2 cellular contexts compared by ENCODE assay signal in the genomic region with DNA sequence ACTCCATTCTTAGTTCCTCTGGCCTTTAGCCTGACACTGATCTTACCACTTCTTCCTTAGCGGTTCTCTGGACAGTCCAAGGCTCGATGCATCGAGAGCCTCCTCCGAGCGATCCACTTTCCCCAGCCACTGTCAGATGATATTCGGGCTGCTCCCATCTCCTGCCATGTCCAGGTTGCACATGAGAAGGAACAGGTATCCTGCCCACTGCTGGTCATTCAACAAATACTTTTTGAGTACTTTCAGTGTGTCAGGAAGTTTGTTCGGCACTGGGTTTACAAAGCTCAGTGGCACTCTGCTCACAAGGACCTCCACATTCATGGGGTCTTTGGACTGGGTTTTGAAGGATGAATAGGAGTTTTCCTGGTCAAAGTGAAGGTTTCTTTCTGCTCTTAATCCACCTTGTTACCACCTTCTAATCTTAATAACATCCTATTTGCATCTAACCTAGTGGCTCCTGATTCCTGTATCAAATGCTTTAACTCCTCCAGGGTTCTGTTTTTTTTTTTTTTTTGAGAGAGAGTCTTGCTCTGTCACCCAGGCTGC.
TF ChIP-seq lines count a peak whose summit lies in the region.

No MANE protein-coding gene starts in this region.

TF ChIP-seq in SK-N-SH treated with all-trans-retinoic acid at 6 μM for 48 hours, 23 proteins besides CTCF, POLR2A, EP300 and RAD21:
- TF ChIP-seq, protein P1, sequence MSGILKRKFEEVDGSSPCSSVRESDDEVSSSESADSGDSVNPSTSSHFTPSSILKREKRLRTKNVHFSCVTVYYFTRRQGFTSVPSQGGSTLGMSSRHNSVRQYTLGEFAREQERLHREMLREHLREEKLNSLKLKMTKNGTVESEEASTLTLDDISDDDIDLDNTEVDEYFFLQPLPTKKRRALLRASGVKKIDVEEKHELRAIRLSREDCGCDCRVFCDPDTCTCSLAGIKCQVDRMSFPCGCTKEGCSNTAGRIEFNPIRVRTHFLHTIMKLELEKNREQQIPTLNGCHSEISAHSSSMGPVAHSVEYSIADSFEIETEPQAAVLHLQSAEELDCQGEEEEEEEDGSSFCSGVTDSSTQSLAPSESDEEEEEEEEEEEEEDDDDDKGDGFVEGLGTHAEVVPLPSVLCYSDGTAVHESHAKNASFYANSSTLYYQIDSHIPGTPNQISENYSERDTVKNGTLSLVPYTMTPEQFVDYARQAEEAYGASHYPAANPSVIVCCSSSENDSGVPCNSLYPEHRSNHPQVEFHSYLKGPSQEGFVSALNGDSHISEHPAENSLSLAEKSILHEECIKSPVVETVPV (CRISPR knock-in tag; IDR thresholded peaks at IDR 0.05), result no peak
- peak; percentile 98 for TF ChIP-seq ZFP3 (CRISPR knock-in tag; IDR thresholded peaks at IDR 0.05)

TF ChIP-seq in SK-N-SH, 30 proteins besides CTCF, POLR2A, EP300 and RAD21 (continued from another document):
- TF ChIP-seq, protein P2, sequence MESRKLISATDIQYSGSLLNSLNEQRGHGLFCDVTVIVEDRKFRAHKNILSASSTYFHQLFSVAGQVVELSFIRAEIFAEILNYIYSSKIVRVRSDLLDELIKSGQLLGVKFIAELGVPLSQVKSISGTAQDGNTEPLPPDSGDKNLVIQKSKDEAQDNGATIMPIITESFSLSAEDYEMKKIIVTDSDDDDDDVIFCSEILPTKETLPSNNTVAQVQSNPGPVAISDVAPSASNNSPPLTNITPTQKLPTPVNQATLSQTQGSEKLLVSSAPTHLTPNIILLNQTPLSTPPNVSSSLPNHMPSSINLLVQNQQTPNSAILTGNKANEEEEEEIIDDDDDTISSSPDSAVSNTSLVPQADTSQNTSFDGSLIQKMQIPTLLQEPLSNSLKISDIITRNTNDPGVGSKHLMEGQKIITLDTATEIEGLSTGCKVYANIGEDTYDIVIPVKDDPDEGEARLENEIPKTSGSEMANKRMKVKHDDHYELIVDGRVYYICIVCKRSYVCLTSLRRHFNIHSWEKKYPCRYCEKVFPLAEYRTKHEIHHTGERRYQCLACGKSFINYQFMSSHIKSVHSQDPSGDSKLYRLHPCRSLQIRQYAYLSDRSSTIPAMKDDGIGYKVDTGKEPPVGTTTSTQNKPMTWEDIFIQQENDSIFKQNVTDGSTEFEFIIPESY (IDR thresholded peaks at IDR 0.05; ENCODE audit: borderline replicate concordance, low read depth), result no peak
- TF ChIP-seq, protein P3, sequence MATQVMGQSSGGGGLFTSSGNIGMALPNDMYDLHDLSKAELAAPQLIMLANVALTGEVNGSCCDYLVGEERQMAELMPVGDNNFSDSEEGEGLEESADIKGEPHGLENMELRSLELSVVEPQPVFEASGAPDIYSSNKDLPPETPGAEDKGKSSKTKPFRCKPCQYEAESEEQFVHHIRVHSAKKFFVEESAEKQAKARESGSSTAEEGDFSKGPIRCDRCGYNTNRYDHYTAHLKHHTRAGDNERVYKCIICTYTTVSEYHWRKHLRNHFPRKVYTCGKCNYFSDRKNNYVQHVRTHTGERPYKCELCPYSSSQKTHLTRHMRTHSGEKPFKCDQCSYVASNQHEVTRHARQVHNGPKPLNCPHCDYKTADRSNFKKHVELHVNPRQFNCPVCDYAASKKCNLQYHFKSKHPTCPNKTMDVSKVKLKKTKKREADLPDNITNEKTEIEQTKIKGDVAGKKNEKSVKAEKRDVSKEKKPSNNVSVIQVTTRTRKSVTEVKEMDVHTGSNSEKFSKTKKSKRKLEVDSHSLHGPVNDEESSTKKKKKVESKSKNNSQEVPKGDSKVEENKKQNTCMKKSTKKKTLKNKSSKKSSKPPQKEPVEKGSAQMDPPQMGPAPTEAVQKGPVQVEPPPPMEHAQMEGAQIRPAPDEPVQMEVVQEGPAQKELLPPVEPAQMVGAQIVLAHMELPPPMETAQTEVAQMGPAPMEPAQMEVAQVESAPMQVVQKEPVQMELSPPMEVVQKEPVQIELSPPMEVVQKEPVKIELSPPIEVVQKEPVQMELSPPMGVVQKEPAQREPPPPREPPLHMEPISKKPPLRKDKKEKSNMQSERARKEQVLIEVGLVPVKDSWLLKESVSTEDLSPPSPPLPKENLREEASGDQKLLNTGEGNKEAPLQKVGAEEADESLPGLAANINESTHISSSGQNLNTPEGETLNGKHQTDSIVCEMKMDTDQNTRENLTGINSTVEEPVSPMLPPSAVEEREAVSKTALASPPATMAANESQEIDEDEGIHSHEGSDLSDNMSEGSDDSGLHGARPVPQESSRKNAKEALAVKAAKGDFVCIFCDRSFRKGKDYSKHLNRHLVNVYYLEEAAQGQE (IDR thresholded peaks at IDR 0.05; ENCODE audit: low read depth, low read length), result no peak
- TF ChIP-seq NFIC (IDR thresholded peaks at IDR 0.05; ENCODE audit: borderline replicate concordance), result no peak
- no peak for TF ChIP-seq GABPA (IDR thresholded peaks at IDR 0.05; ENCODE audit: low read depth)
- no peak for TF ChIP-seq TEAD4 (IDR thresholded peaks at IDR 0.05; ENCODE audit: borderline replicate concordance, insufficient read depth)
- TF ChIP-seq, protein P4, sequence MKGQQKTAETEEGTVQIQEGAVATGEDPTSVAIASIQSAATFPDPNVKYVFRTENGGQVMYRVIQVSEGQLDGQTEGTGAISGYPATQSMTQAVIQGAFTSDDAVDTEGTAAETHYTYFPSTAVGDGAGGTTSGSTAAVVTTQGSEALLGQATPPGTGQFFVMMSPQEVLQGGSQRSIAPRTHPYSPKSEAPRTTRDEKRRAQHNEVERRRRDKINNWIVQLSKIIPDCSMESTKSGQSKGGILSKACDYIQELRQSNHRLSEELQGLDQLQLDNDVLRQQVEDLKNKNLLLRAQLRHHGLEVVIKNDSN (IDR thresholded peaks at IDR 0.05; ENCODE audit: borderline replicate concordance, low read depth), result no peak
- no peak for TF ChIP-seq SIN3A (IDR thresholded peaks at IDR 0.05; ENCODE audit: borderline replicate concordance, low read depth, low read length)
- TF ChIP-seq POLR2AphosphoS5 (IDR thresholded peaks at IDR 0.05; ENCODE audit: low read depth, low read length), result no peak
- no peak for TF ChIP-seq TAF1 (IDR thresholded peaks at IDR 0.05; ENCODE audit: borderline replicate concordance, low read depth, low read length)
- TF ChIP-seq JUND (IDR thresholded peaks at IDR 0.05), result no peak
- no peak for TF ChIP-seq TCF12 (IDR thresholded peaks at IDR 0.05)
- no peak for TF ChIP-seq GATA2 (CRISPR knock-in tag; IDR thresholded peaks at IDR 0.05)
- TF ChIP-seq, protein P5, sequence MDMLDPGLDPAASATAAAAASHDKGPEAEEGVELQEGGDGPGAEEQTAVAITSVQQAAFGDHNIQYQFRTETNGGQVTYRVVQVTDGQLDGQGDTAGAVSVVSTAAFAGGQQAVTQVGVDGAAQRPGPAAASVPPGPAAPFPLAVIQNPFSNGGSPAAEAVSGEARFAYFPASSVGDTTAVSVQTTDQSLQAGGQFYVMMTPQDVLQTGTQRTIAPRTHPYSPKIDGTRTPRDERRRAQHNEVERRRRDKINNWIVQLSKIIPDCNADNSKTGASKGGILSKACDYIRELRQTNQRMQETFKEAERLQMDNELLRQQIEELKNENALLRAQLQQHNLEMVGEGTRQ (IDR thresholded peaks at IDR 0.05; ENCODE audit: borderline replicate concordance, low read depth, low read length), result no peak
- TF ChIP-seq, protein P6, sequence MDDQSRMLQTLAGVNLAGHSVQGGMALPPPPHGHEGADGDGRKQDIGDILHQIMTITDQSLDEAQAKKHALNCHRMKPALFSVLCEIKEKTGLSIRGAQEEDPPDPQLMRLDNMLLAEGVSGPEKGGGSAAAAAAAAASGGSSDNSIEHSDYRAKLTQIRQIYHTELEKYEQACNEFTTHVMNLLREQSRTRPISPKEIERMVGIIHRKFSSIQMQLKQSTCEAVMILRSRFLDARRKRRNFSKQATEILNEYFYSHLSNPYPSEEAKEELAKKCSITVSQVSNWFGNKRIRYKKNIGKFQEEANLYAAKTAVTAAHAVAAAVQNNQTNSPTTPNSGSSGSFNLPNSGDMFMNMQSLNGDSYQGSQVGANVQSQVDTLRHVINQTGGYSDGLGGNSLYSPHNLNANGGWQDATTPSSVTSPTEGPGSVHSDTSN (IDR thresholded peaks at IDR 0.05), result no peak
- TF ChIP-seq EZH2phosphoT487 (IDR thresholded peaks at IDR 0.05; ENCODE audit: borderline replicate concordance, low read depth), result no peak
